21 cellular contexts compared by ENCODE assay signal in the genomic region with DNA sequence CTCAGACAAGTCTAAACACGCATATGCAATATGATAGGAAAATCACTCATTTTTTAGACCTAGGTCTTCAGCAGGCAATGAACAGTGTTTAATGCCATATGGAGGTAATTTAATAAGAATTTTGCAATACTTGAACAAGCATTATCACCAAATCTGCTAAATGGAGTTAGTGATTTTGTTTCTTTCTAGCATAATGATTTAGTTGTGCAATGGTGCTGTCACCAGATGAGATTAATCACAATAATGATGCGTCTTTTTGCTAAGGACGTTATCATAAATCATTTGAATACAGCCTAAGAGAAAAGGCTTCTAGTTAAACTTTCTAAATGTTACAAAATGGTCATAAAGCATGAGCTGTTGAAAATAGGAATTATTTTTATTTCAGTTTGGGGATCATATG.
"Had no signal": no experiment of that assay in that cellular context is flagged by ENCODE, and none has a peak within 500 bp of the region (broad histone marks: within the 10 kb centered on the region; RNA-seq: fewer than 3 reads in every experiment).

No MANE protein-coding gene starts in this region.

- DNase-seq: activated CD4-positive, CD25-positive, alpha-beta regulatory T cell treated with anti-CD3 and anti-CD28 coated beads, Interleukin-2, amount 50 U/mL, for 72 hours; activated gamma-delta T cell treated with Interleukin-2 at 50 U/mL for 16 hours; activated T-cell treated with anti-CD3 and anti-CD28 coated beads, Interleukin-2, amount 50 U/mL, for 1 hour; brain microvascular endothelial cell; caudate nucleus; effector CD4-positive, alpha-beta T cell; heart right ventricle; islet precursor cell; left cardiac atrium; ovary; spleen; stimulated activated CD4-positive, alpha-beta T cell treated with anti-CD3 and anti-CD28 coated beads, Interleukin-4, amount 100 ng/mL, for 1 hour; stimulated activated naive CD4-positive, alpha-beta T cell treated with Interleukin-2 at 50 U/mL for 16 hours; upper lobe of left lung; WERI-Rb-1 had no signal

- H3K27ac ChIP-seq: ascending aorta, brain microvascular endothelial cell, heart right ventricle, neutrophil, ovary, prostate gland, spleen, thoracic aorta, upper lobe of left lung, WERI-Rb-1 had no signal

- H3K27me3 ChIP-seq: ascending aorta, brain microvascular endothelial cell, heart right ventricle, neutrophil, ovary, spleen, upper lobe of left lung had no signal

- H3K36me3 ChIP-seq: ascending aorta, brain microvascular endothelial cell, heart right ventricle, neutrophil, ovary, prostate gland, spleen, thoracic aorta, upper lobe of left lung, WERI-Rb-1 had no signal

- H3K4me3 ChIP-seq: ascending aorta, heart right ventricle, ovary, prostate gland, spleen, thoracic aorta, upper lobe of left lung had no signal

- H3K4me1 ChIP-seq: ascending aorta, heart right ventricle, prostate gland, spleen, upper lobe of left lung had no signal

- ATAC-seq: activated naive CD4-positive, alpha-beta T cell treated with anti-CD3 and anti-CD28 coated beads, Interleukin-2, amount 50 U/mL, for 72 hours; heart right ventricle; left cardiac atrium; natural killer cell treated with Interleukin-12 subunit alpha and Interleukin-12 subunit beta and Interleukin-15 and Interleukin-18, amount 100 ng/mL, for 72 hours had no signal

- H3K9me3 ChIP-seq: ascending aorta, heart right ventricle, neutrophil, ovary, prostate gland, spleen, thoracic aorta, upper lobe of left lung had no signal
